8 cellular contexts compared by ENCODE assay signal in the genomic region with DNA sequence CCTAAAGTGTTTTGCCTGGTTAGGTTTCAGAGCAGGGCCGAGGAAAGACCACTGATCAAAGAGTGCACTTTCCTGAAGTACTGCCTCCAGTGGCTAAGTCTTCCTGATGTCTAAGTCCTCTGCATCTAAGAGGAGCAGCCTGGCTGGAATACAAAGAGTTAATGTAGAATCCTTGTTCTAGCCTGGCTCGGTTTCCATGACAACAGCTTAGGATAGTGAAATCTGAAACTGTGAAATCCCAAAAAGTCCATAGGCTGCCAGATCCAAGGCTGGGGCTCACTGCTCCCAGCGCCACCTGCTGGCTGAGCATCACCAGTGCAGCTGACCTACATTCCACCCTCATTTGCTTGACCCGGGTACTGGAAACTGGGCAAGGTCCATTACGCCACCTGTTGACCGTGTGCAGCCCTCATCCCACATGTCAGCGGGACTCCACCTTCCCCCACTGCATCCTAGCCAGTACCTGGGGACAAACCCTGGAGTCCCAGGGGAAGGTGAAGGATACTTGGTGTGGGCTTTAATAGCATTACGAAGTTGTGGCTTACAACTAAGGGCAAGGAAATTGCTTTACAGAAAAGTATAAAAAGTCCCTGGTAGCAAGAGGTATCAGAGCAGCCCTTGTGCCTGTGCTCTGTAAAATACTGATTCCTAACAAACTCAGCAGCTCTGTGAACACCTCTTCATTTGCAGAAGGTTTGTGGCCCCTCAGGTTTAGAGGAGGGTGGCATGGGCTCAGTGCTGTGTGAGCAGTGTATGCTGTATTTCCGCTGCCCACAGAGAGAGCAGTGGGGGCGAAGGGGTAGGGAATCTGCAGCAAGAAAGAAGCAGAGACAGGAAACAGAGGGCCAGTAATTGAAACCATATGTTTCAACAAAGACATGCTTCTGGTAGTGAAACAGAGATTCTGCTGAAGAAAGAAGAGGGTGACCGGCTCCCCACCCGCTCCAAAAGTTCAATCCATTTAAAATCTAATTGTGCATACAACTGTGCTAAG.
DNase-seq lines count a peak whose midpoint lies in the region; ATAC-seq and TF ChIP-seq lines count a peak whose summit lies in the region.

No MANE protein-coding gene starts in this region.

- ATAC-seq in GM18867 (IDR thresholded peaks at IDR 0.05; ENCODE audit: unreplicated experiment) (peak; percentile 85), HG03095 (IDR thresholded peaks at IDR 0.05; ENCODE audit: unreplicated experiment) (peak; percentile 50)
- peak; percentile 43 for ATAC-seq in central memory CD8-positive, alpha-beta T cell (replicated peaks; ENCODE audit: extremely low read depth, poor library complexity, severe bottlenecking)

- no peak overlapping the region for H3K27ac Mint-ChIP-seq in central memory CD8-positive, alpha-beta T cell (ENCODE audit: low read depth)

- H3K4me3 ChIP-seq in AG09309 (ENCODE audit: control insufficient read depth, low read depth, low read length): peak overlapping the region; percentile 4

- peaks cover 13% of the 10 kb centered on the region for H3K4me1 Mint-ChIP-seq in central memory CD8-positive, alpha-beta T cell

- DNase-seq in AG09309 (ENCODE audit: low read depth) (peak; percentile 92), NCI-H2107 (lab: John Stamatoyannopoulos, UW) (peak; percentile 24), iris pigment epithelial cell (ENCODE audit: low read depth) (peak; percentile 93), smooth muscle cell of the brain vasculature (ENCODE audit: low read depth, low spot score) (peak; percentile 92)
- DNase-seq in central memory CD8-positive, alpha-beta T cell (ENCODE audit: low spot score in 2 of 2): peak; percentile 25 to 34

- TF ChIP-seq CTCF in AG09309 (IDR thresholded peaks at IDR 0.05; ENCODE audit: control insufficient read depth, insufficient read depth, low read depth, low read length, missing control alignments) (peak; percentile 99), VCaP (conservative IDR thresholded peaks at IDR 0.05) (peak; percentile 99)

- no peak overlapping the region for H3K27ac ChIP-seq in VCaP

- no peaks in the 10 kb centered on the region for H3K27me3 Mint-ChIP-seq in central memory CD8-positive, alpha-beta T cell

- H3K36me3 Mint-ChIP-seq in central memory CD8-positive, alpha-beta T cell (ENCODE audit: insufficient read depth): peaks cover 80% of the 10 kb centered on the region

- H3K4me3 Mint-ChIP-seq in central memory CD8-positive, alpha-beta T cell: no peak overlapping the region

- no peaks in the 10 kb centered on the region for H3K9me3 Mint-ChIP-seq in central memory CD8-positive, alpha-beta T cell

Comparison
In these comparisons a context has a peak if more than half of its experiments do, and no peak if none do; other contexts are left out.
1. DNase-seq: peak in every context shown above with its lines; median percentile 93 in iris pigment epithelial cell; 92 in AG09309; 92 in smooth muscle cell of the brain vasculature; 30 in central memory CD8-positive, alpha-beta T cell; 24 in NCI-H2107.